ENCODE assay signal across 10 cellular contexts in genomic region chr2:225429718-225430117, GRCh38. TPM values are rescaled to one million over a fixed set of nuclear protein-coding genes. Genes with fewer than 3 reads are reported as not detected.
DNase-seq lines count a peak whose midpoint lies in the region; ATAC-seq lines count a peak whose summit lies in the region.
"Had no signal": no experiment of that assay in that cellular context is flagged by ENCODE, and none has a peak within 500 bp of the region (broad histone marks: within the 10 kb centered on the region; RNA-seq: fewer than 3 reads in every experiment).

No MANE protein-coding gene starts in this region.

- no peak overlapping the region for H3K4me2 ChIP-seq in neuronal stem cell (ENCODE audit: insufficient read depth, low read length, poor library complexity, severe bottlenecking)

- no peaks in the 10 kb centered on the region for H3K4me1 ChIP-seq in neuronal stem cell (ENCODE audit: control insufficient read depth in 2 of 2, insufficient read depth in 1 of 2, low read depth in 1 of 2, low read length in 2 of 2)

- no peaks in the 10 kb centered on the region for H3K79me1 ChIP-seq in neuronal stem cell (ENCODE audit: low read depth, low read length)

- no peak overlapping the region for H3K9ac ChIP-seq in neuronal stem cell (ENCODE audit: low read depth, low read length, poor library complexity)

- no peaks in the 10 kb centered on the region for H3K27me3 ChIP-seq in neuronal stem cell (ENCODE audit: control insufficient read depth in 3 of 3, insufficient read depth in 3 of 3, low read depth in 1 of 3, low read length in 3 of 3)

- H3K14ac ChIP-seq in neuronal stem cell (ENCODE audit: low read length), result no peak overlapping the region

- no peak overlapping the region for H4K8ac ChIP-seq in neuronal stem cell (ENCODE audit: low read depth, low read length)

- DNase-seq in EH (ENCODE audit: low read depth) (peak; percentile 3), NCI-H2171 (lab: John Stamatoyannopoulos, UW) (peak; percentile 62), cerebellar nuclear complex (lab: John Stamatoyannopoulos, UW) (peak; percentile 8 to 33), neuronal stem cell (ENCODE audit: low spot score) (no peak), NCI-H526 treated with DMSO at 0.1 percent for 48 hours (lab: John Stamatoyannopoulos, UW) (no peak)
- DNase-seq in activated CD4-positive, CD25-positive, alpha-beta regulatory T cell (lab: John Stamatoyannopoulos, UW), result no peak
- DNase-seq: activated effector memory CD4-positive, alpha-beta T cell treated with anti-CD3 and anti-CD28 coated beads, Interleukin-2, amount 50 U/mL, for 16 hours; T-helper 1 cell had no signal

- H3K4ac ChIP-seq in neuronal stem cell (ENCODE audit: low read length), result no peak overlapping the region

- no peak overlapping the region for H2AK5ac ChIP-seq in neuronal stem cell (ENCODE audit: low read depth, low read length)

- H3K36me3 ChIP-seq in neuronal stem cell (replicated peaks in 1 of 2; ENCODE audit: control insufficient read depth in 2 of 2, insufficient read depth in 2 of 2, low read length in 2 of 2), result no peaks in the 10 kb centered on the region

- H2BK12ac ChIP-seq in neuronal stem cell (ENCODE audit: low read length), result no peak overlapping the region

- H3K9me3 ChIP-seq in neuronal stem cell (replicated peaks in 1 of 2; ENCODE audit: control insufficient read depth in 2 of 2, insufficient read depth in 1 of 2, low read depth in 1 of 2, low read length in 2 of 2), result no peaks in the 10 kb centered on the region

- no peak overlapping the region for H3K18ac ChIP-seq in neuronal stem cell (ENCODE audit: low read length)

- ATAC-seq in GM18502 (IDR thresholded peaks at IDR 0.05; ENCODE audit: poor library complexity, unreplicated experiment) (no peak), GM19035 (IDR thresholded peaks at IDR 0.05; ENCODE audit: unreplicated experiment) (no peak)

- H3K4me3 ChIP-seq in neuronal stem cell (ENCODE audit: low read length in 2 of 2), result no peak overlapping the region

- no peak overlapping the region for H2BK120ac ChIP-seq in neuronal stem cell (ENCODE audit: low read depth, low read length)

- no peak overlapping the region for H2BK5ac ChIP-seq in neuronal stem cell (ENCODE audit: low read length)

- H4K91ac ChIP-seq in neuronal stem cell (ENCODE audit: low read depth, low read length, poor library complexity), result no peak overlapping the region

- H2AFZ ChIP-seq in neuronal stem cell (ENCODE audit: low read length), result peak overlapping the region; percentile 80

- no peak overlapping the region for H2BK15ac ChIP-seq in neuronal stem cell (ENCODE audit: low read length)

- H3K23ac ChIP-seq in neuronal stem cell (ENCODE audit: low read depth, low read length, poor library complexity), result no peak overlapping the region

- WGBS in neuronal stem cell (ENCODE audit: extremely low coverage in 2 of 2, insufficient read length in 2 of 2, insufficient replicate concordance in 1 of 2), 2 donors, result no CpG with 5 or more reads among the region's 4 CpGs

- no peak overlapping the region for H3K27ac ChIP-seq in neuronal stem cell (replicated peaks; ENCODE audit: low read length)

RNA-seq across cellular contexts. Expression of gene NYAP2, which starts 30.2 kb away (rescaled TPM):
- not detected for polyA plus RNA-seq in neuronal stem cell (2013, experiment 1 of 2)
- not detected for polyA plus RNA-seq in neuronal stem cell (2013, experiment 2 of 2)

Comparison
In these comparisons a context has a peak if more than half of its experiments do, and no peak if none do; other contexts are left out.
1. DNase-seq: peak in EH (single experiment), NCI-H2171 (single experiment) and cerebellar nuclear complex (2 of 2); none in neuronal stem cell (single experiment), activated CD4-positive, CD25-positive, alpha-beta regulatory T cell (0 of 4) and NCI-H526 treated with DMSO at 0.1 percent for 48 hours (single experiment).